ENCODE assay signal across 9 cellular contexts in genomic region chr13:20121154-20121515, GRCh38. TPM values are rescaled to one million over a fixed set of nuclear protein-coding genes. Genes with fewer than 3 reads are reported as not detected.
DNase-seq lines count a peak whose midpoint lies in the region; ATAC-seq and TF ChIP-seq lines count a peak whose summit lies in the region.
"Had no signal": no experiment of that assay in that cellular context is flagged by ENCODE, and none has a peak within 500 bp of the region (broad histone marks: within the 10 kb centered on the region; RNA-seq: fewer than 3 reads in every experiment).

No MANE protein-coding gene starts in this region.

- intact Hi-C loops in esophagus muscularis mucosa (cut with DNase I), result no loop called here
- intact Hi-C loops in ascending aorta (cut with DNase I), result loop anchor here (10.0 kb wide), 1 partner anchor 584 kb away; the partner anchor contains the start of gene IL17D

- H3K4me1 ChIP-seq in Peyer's patch, result peaks cover 0 to 5% (median 2%) of the 10 kb centered on the region in 4 donors
- H3K4me1 ChIP-seq in esophagus muscularis mucosa, result peaks cover 18 to 36% (median 29%) of the 10 kb centered on the region in 4 donors
- no peaks in the 10 kb centered on the region for H3K4me1 ChIP-seq in ascending aorta

- TF ChIP-seq CTCF in Peyer's patch (IDR thresholded peaks at IDR 0.05) (no peak), esophagus muscularis mucosa (IDR thresholded peaks at IDR 0.05) (no peak), ascending aorta (IDR thresholded peaks at IDR 0.05) (no peak)

- no peak for DNase-seq in activated T-cell treated with anti-CD3 and anti-CD28 coated beads, Interleukin-2, amount 50 U/mL, for 24 hours
- DNase-seq in activated T-cell treated with anti-CD3 and anti-CD28 coated beads, Interleukin-2, amount 50 U/mL, for 1 hour, result no peak
- DNase-seq in Peyer's patch (peak in 1 of 3 donors; percentile 34), esophagus muscularis mucosa (ENCODE audit: extremely low spot score) (no peak), ascending aorta (ENCODE audit: low spot score in 2 of 2) (no peak), NCI-H69 (lab: John Stamatoyannopoulos, UW) (no peak)
- DNase-seq in stimulated activated naive CD8-positive, alpha-beta T cell treated with anti-CD3 and anti-CD28 coated beads, Interleukin-15, amount 100 ng/mL, for 72 hours, result no peak

- H3K4me3 ChIP-seq in Peyer's patch, result peak overlapping the region; percentile 23 to 42 (median 30)
- peak overlapping the region; percentile 31 to 45 (median 38) for H3K4me3 ChIP-seq in esophagus muscularis mucosa
- peak overlapping the region in 1 of 2 donors; percentile 36 for H3K4me3 ChIP-seq in ascending aorta

- H3K27ac Mint-ChIP-seq in activated T-cell treated with anti-CD3 and anti-CD28 coated beads, Interleukin-2, amount 50 U/mL, for 24 hours, result peak overlapping the region; percentile 79
- peak overlapping the region in 1 of 2 donors; percentile 10 for H3K27ac Mint-ChIP-seq in stimulated activated naive CD8-positive, alpha-beta T cell treated with anti-CD3 and anti-CD28 coated beads, Interleukin-15, amount 100 ng/mL, for 72 hours
- H3K27ac Mint-ChIP-seq: mesothelial cell of epicardium had no signal

- no peaks in the 10 kb centered on the region for H3K36me3 Mint-ChIP-seq in activated T-cell treated with anti-CD3 and anti-CD28 coated beads, Interleukin-2, amount 50 U/mL, for 24 hours (ENCODE audit: low read depth)
- H3K36me3 Mint-ChIP-seq: mesothelial cell of epicardium had no signal

- H3K27ac ChIP-seq in Peyer's patch (peak overlapping the region in 3 of 4 donors; percentile 4 to 90 (median 53)), esophagus muscularis mucosa (replicated peaks in 1 of 4) (peak overlapping the region in 2 of 4 donors; percentile 27 to 91), ascending aorta (no peak overlapping the region)

- H3K4me1 Mint-ChIP-seq in activated T-cell treated with anti-CD3 and anti-CD28 coated beads, Interleukin-2, amount 50 U/mL, for 24 hours (ENCODE audit: low read depth), result peaks cover 29% of the 10 kb centered on the region
- H3K4me1 Mint-ChIP-seq in stimulated activated naive CD8-positive, alpha-beta T cell treated with anti-CD3 and anti-CD28 coated beads, Interleukin-15, amount 100 ng/mL, for 72 hours, result peaks cover 22% of the 10 kb centered on the region

- no peak for TF ChIP-seq EP300 in esophagus muscularis mucosa (IDR thresholded peaks at IDR 0.05)

- TF ChIP-seq POLR2A in Peyer's patch (IDR thresholded peaks at IDR 0.05), result no peak
- no peak for TF ChIP-seq POLR2A in esophagus muscularis mucosa (IDR thresholded peaks at IDR 0.05; ENCODE audit: low read depth)

- no peak for ATAC-seq in stimulated activated naive CD8-positive, alpha-beta T cell treated with anti-CD3 and anti-CD28 coated beads, Interleukin-15, amount 100 ng/mL, for 72 hours
- ATAC-seq in HG03045 (IDR thresholded peaks at IDR 0.05; ENCODE audit: unreplicated experiment), result no peak

- H3K27me3 ChIP-seq in Peyer's patch (no peaks in the 10 kb centered on the region), esophagus muscularis mucosa (no peaks in the 10 kb centered on the region), ascending aorta (no peaks in the 10 kb centered on the region)

- no peaks in the 10 kb centered on the region for H3K9me3 Mint-ChIP-seq in activated T-cell treated with anti-CD3 and anti-CD28 coated beads, Interleukin-2, amount 50 U/mL, for 24 hours
- no peaks in the 10 kb centered on the region for H3K9me3 Mint-ChIP-seq in stimulated activated naive CD8-positive, alpha-beta T cell treated with anti-CD3 and anti-CD28 coated beads, Interleukin-15, amount 100 ng/mL, for 72 hours
- H3K9me3 Mint-ChIP-seq: mesothelial cell of epicardium had no signal

- 59% methylated on average over 7 of the region's 8 CpGs for WGBS in esophagus muscularis mucosa

- H3K4me3 Mint-ChIP-seq in activated T-cell treated with anti-CD3 and anti-CD28 coated beads, Interleukin-2, amount 50 U/mL, for 24 hours, result peak overlapping the region; percentile 73
- H3K4me3 Mint-ChIP-seq in stimulated activated naive CD8-positive, alpha-beta T cell treated with anti-CD3 and anti-CD28 coated beads, Interleukin-15, amount 100 ng/mL, for 72 hours, result peak overlapping the region; percentile 34 to 92
- H3K4me3 Mint-ChIP-seq: mesothelial cell of epicardium had no signal

- H3K36me3 ChIP-seq in Peyer's patch (no peaks in the 10 kb centered on the region), esophagus muscularis mucosa (no peaks in the 10 kb centered on the region), ascending aorta (no peaks in the 10 kb centered on the region)

- H3K9me3 ChIP-seq in Peyer's patch (no peaks in the 10 kb centered on the region), esophagus muscularis mucosa (no peaks in the 10 kb centered on the region), ascending aorta (no peaks in the 10 kb centered on the region)

- H3K27me3 Mint-ChIP-seq in activated T-cell treated with anti-CD3 and anti-CD28 coated beads, Interleukin-2, amount 50 U/mL, for 24 hours, result peaks cover 14% of the 10 kb centered on the region
- peaks cover 25% of the 10 kb centered on the region for H3K27me3 Mint-ChIP-seq in stimulated activated naive CD8-positive, alpha-beta T cell treated with anti-CD3 and anti-CD28 coated beads, Interleukin-15, amount 100 ng/mL, for 72 hours

RNA-seq across cellular contexts. Expression of gene GJA3, which starts 39.7 kb away (rescaled TPM):
- total RNA-seq in Peyer's patch (not detected), esophagus muscularis mucosa (not detected), ascending aorta (not detected)

Comparison
In these comparisons a context has a peak if more than half of its experiments do, and no peak if none do; other contexts are left out.
1. H3K27ac ChIP-seq: peak in Peyer's patch (3 of 4); none in ascending aorta (0 of 2).